ENCODE assay signal across 21 cellular contexts in genomic region chr2:55610954-55611743, GRCh38. TPM values are rescaled to one million over a fixed set of nuclear protein-coding genes. Genes with fewer than 3 reads are reported as not detected.
A peak's percentile ranks its signal among the peaks of the same experiment; 100 is the strongest.
DNase-seq lines count a peak whose midpoint lies in the region; ATAC-seq, FAIRE-seq and TF ChIP-seq lines count a peak whose summit lies in the region.
"Had no signal": no experiment of that assay in that cellular context is flagged by ENCODE, and none has a peak within 500 bp of the region (broad histone marks: within the 10 kb centered on the region; RNA-seq: fewer than 3 reads in every experiment).

No MANE protein-coding gene starts in this region.

- 97% methylated on average over 3 of the region's 3 CpGs for WGBS in HepG2 (ENCODE audit: low lambda C conversion rate)
- WGBS in small intestine, 3 donors = 88 to 96% (median 90%) methylated on average over 3 of the region's 3 CpGs

- intact Hi-C loops in HepG2 (cut with micrococcal nuclease; ENCODE audit: unreplicated experiment) = no loop called here

- H3K36me3 Mint-ChIP-seq in activated T-cell treated with anti-CD3 and anti-CD28 coated beads, Interleukin-2, amount 50 U/mL, for 72 hours (ENCODE audit: insufficient read depth in 2 of 2) = peaks cover 8 to 23% of the 10 kb centered on the region in 2 donors
- H3K36me3 Mint-ChIP-seq in T-helper 17 cell (ENCODE audit: low read depth) (no peaks in the 10 kb centered on the region), progenitor cell of endocrine pancreas (ENCODE audit: insufficient read depth) (peaks cover 18% of the 10 kb centered on the region)

- FAIRE-seq in HepG2 (lab: Jason Lieb, UNC) (no peak), small intestine (lab: Jason Lieb, UNC) (no peak)
- FAIRE-seq: G401.6, H54 had no signal

- no peak overlapping the region for H3K4me2 ChIP-seq in HepG2 (ENCODE audit: low read depth, low read length)
- H3K4me2 ChIP-seq: neural progenitor cell, SK-N-SH had no signal

- no TSS peak for BruUV-seq in HepG2 (replicated peaks; lab: Mats Ljungman, UMichigan)

- H4K20me1 ChIP-seq in HepG2 (ENCODE audit: insufficient read depth, low read length) = peaks cover 8% of the 10 kb centered on the region; the same call in 1 of the 2 replicates

- H3K36me3 ChIP-seq in HepG2 (replicated peaks in 1 of 2; ENCODE audit: control insufficient read depth in 1 of 2, insufficient read depth in 2 of 2, low read length in 2 of 2) (peaks cover 2 to 37% of the 10 kb centered on the region in 2 experiments; a peak in 4 of 5 replicates), small intestine (ENCODE audit: control insufficient read depth in 2 of 2, insufficient read depth in 2 of 2, low read length in 2 of 2) (peaks cover 4 to 8% of the 10 kb centered on the region in 2 donors)

- H3K4me3 ChIP-seq in HepG2 (replicated peaks in 1 of 3; ENCODE audit: insufficient read depth in 1 of 3, low read depth in 2 of 3, low read length in 3 of 3) (no peak overlapping the region), small intestine (ENCODE audit: low read depth in 1 of 2, low read length in 2 of 2) (no peak overlapping the region)
- H3K4me3 ChIP-seq: dorsolateral prefrontal cortex, heart left ventricle, neural progenitor cell, psoas muscle, thoracic aorta had no signal

- TF ChIP-seq CTCF in HepG2 (CRISPR knock-in tag; IDR thresholded peaks at IDR 0.05) = no peak
- TF ChIP-seq CTCF in progenitor cell of endocrine pancreas (IDR thresholded peaks at IDR 0.05; ENCODE audit: unreplicated experiment) = no peak

- peak; percentile 17 to 26; a peak in 1 of 4 replicates for TF ChIP-seq POLR2A in HepG2 (IDR thresholded peaks at IDR 0.05; ENCODE audit: insufficient read depth in 1 of 2, low read depth in 2 of 2, low read length in 2 of 2)

- no peaks in the 10 kb centered on the region for H3K27me3 Mint-ChIP-seq in activated T-cell treated with anti-CD3 and anti-CD28 coated beads, Interleukin-2, amount 50 U/mL, for 72 hours (ENCODE audit: low read depth)
- H3K27me3 Mint-ChIP-seq in T-helper 17 cell (no peaks in the 10 kb centered on the region), progenitor cell of endocrine pancreas (no peaks in the 10 kb centered on the region)

- peak; percentile 58 to 59 for ATAC-seq in activated T-cell treated with anti-CD3 and anti-CD28 coated beads, Interleukin-2, amount 50 U/mL, for 72 hours (replicated peaks in 1 of 2)
- no peak for ATAC-seq in T-helper 17 cell
- ATAC-seq in HepG2 = peak; percentile 17; the same call in 1 of the 3 replicates
- ATAC-seq in HG03378 (IDR thresholded peaks at IDR 0.05; ENCODE audit: unreplicated experiment) = no peak
- ATAC-seq: heart left ventricle, psoas muscle had no signal

- H3K9ac ChIP-seq in HepG2 (ENCODE audit: insufficient read depth, low read depth, low read length) = no peak overlapping the region
- H3K9ac ChIP-seq: neural progenitor cell, SK-N-SH had no signal

- no peak for DNase-seq in activated T-cell treated with anti-CD3 and anti-CD28 coated beads, Interleukin-2, amount 50 U/mL, for 72 hours
- no peak for DNase-seq in activated T-cell treated with anti-CD3 and anti-CD28 coated beads, Interleukin-2, amount 50 U/mL, for 1 hour
- DNase-seq in T-helper 17 cell = no peak
- no peak for DNase-seq in HepG2 (ENCODE audit: low spot score)
- no peak for DNase-seq in progenitor cell of endocrine pancreas (ENCODE audit: low spot score, unreplicated experiment)
- DNase-seq in small intestine = no peak
- DNase-seq in OCI-M2 (lab: John Stamatoyannopoulos, UW; ENCODE audit: unreplicated experiment) = no peak
- DNase-seq: aorta; central memory CD4-positive, alpha-beta T cell; DMS153; dorsolateral prefrontal cortex; heart left ventricle; midbrain; NCI-H146; psoas muscle; SK-N-SH had no signal

- POLR2A ChIA-PET in HepG2 (lab: Yijun Ruan, JAX) = no interaction called here

- in situ Hi-C loops in HepG2 (cut with HindIII; ENCODE audit: extremely low pct_ligation_motif_present, low pct_unique_long_range_greater_than_20kb) = no loop called here

- H3K9me3 ChIP-seq in T-helper 17 cell (ENCODE audit: control insufficient read depth, low read length, poor library complexity, severe bottlenecking) (no peaks in the 10 kb centered on the region), HepG2 (ENCODE audit: low read length) (no peaks in the 10 kb centered on the region), small intestine (ENCODE audit: control insufficient read depth, low read depth) (no peaks in the 10 kb centered on the region)
- H3K9me3 ChIP-seq: heart left ventricle, psoas muscle, SK-N-SH, thoracic aorta had no signal

- no peaks in the 10 kb centered on the region for H3K9me3 Mint-ChIP-seq in activated T-cell treated with anti-CD3 and anti-CD28 coated beads, Interleukin-2, amount 50 U/mL, for 72 hours
- no peaks in the 10 kb centered on the region for H3K9me3 Mint-ChIP-seq in progenitor cell of endocrine pancreas (ENCODE audit: low read depth)
- H3K9me3 Mint-ChIP-seq: neural progenitor cell had no signal

- peaks cover 64% of the 10 kb centered on the region for H3K79me2 ChIP-seq in HepG2 (ENCODE audit: insufficient read depth, low read length)

- H3K27me3 ChIP-seq in HepG2 (ENCODE audit: control insufficient read depth in 1 of 2, insufficient read depth in 2 of 2, low read length in 2 of 2) (no peaks in the 10 kb centered on the region), small intestine (ENCODE audit: control insufficient read depth in 2 of 2, insufficient read depth in 2 of 2, low read length in 2 of 2) (no peaks in the 10 kb centered on the region)
- H3K27me3 ChIP-seq: dorsolateral prefrontal cortex, heart left ventricle, neural progenitor cell had no signal

- TF ChIP-seq EP300 in HepG2 (IDR thresholded peaks at IDR 0.05; ENCODE audit: low read depth in 2 of 2, low read length in 2 of 2) (no peak), HepG2 (CRISPR knock-in tag; IDR thresholded peaks at IDR 0.05; ENCODE audit: borderline replicate concordance) (no peak)

- no peak overlapping the region for H2AFZ ChIP-seq in HepG2 (ENCODE audit: low read length)
- H2AFZ ChIP-seq: neural progenitor cell had no signal

- peak overlapping the region in 1 of 2 donors; percentile 4 for H3K4me3 Mint-ChIP-seq in activated T-cell treated with anti-CD3 and anti-CD28 coated beads, Interleukin-2, amount 50 U/mL, for 72 hours
- peak overlapping the region; percentile 33 for H3K4me3 Mint-ChIP-seq in T-helper 17 cell
- no peak overlapping the region for H3K4me3 Mint-ChIP-seq in progenitor cell of endocrine pancreas (ENCODE audit: low read depth)
- H3K4me3 Mint-ChIP-seq: neural progenitor cell had no signal

- TF ChIP-seq RAD21 in HepG2 (CRISPR knock-in tag; IDR thresholded peaks at IDR 0.05) = no peak

- peaks cover 59% of the 10 kb centered on the region for H3K4me1 Mint-ChIP-seq in activated T-cell treated with anti-CD3 and anti-CD28 coated beads, Interleukin-2, amount 50 U/mL, for 72 hours (ENCODE audit: low read depth)
- H3K4me1 Mint-ChIP-seq in T-helper 17 cell (peaks cover 33% of the 10 kb centered on the region), progenitor cell of endocrine pancreas (ENCODE audit: low read depth) (peaks cover 19% of the 10 kb centered on the region)

- H3K4me1 ChIP-seq in HepG2 (ENCODE audit: insufficient read depth, low read length) (peaks cover 45% of the 10 kb centered on the region), small intestine (ENCODE audit: control insufficient read depth in 2 of 2, insufficient read depth in 1 of 2, low read depth in 1 of 2, low read length in 1 of 2) (peaks cover 5 to 6% of the 10 kb centered on the region in 2 donors)

- no peak overlapping the region for H3K27ac Mint-ChIP-seq in activated T-cell treated with anti-CD3 and anti-CD28 coated beads, Interleukin-2, amount 50 U/mL, for 72 hours
- peak overlapping the region; percentile 91 for H3K27ac Mint-ChIP-seq in T-helper 17 cell
- peak overlapping the region; percentile 33 for H3K27ac Mint-ChIP-seq in progenitor cell of endocrine pancreas
- H3K27ac Mint-ChIP-seq: neural progenitor cell had no signal

- H3K27ac ChIP-seq in HepG2 (ENCODE audit: extremely low read length, insufficient read depth, low read length) = no peak overlapping the region
- H3K27ac ChIP-seq in small intestine (ENCODE audit: low read depth in 1 of 2, low read length in 1 of 2) = peak overlapping the region in 1 of 2 donors; percentile 1
- H3K27ac ChIP-seq: heart left ventricle, neural progenitor cell, psoas muscle, thoracic aorta had no signal

- CTCF ChIA-PET in HepG2 (lab: Yijun Ruan, JAX; ENCODE audit: low intra/inter-chr PET ratio, low total read pairs) = no interaction called here

RNA-seq across cellular contexts. Expression of gene PPP4R3B, which starts 6.3 kb away (rescaled TPM):
- 10 to 100 TPM; 80.8 TPM for total RNA-seq in activated T-cell treated with anti-CD3 and anti-CD28 coated beads, Interleukin-2, amount 50 U/mL, for 72 hours
- 10 to 100 TPM; 77.1 to 78.2 TPM for total RNA-seq in T-helper 17 cell
- total RNA-seq in HepG2 (2016; rRNA removed; fragmentation: Illumina TruSeq; extraction: Trizol) = 53.0 and 86.9 TPM in 2 replicates
- total RNA-seq in HepG2 (2016; cell fraction: cytosol; rRNA removed; fragmentation: Illumina TruSeq; extraction: Trizol; ENCODE audit: low read depth) = 12.4 and 12.9 TPM in 2 replicates
- total RNA-seq in HepG2 (2016; cell fraction: insoluble cytoplasmic fraction; rRNA removed; fragmentation: Illumina TruSeq; extraction: Trizol) = 57.4 and 87.6 TPM in 2 replicates
- 45.1 and 51.2 TPM in 2 replicates for total RNA-seq in HepG2 (2016; cell fraction: membrane; rRNA removed; fragmentation: Illumina TruSeq; extraction: Trizol)
- total RNA-seq in HepG2 (2016; cell fraction: nucleus; rRNA removed; fragmentation: Illumina TruSeq; extraction: Trizol) = 54.9 and 55.2 TPM in 2 replicates
- 19.7 and 24.2 TPM in 2 replicates for polyA plus RNA-seq in HepG2 (2011; rRNA removed)
- polyA plus RNA-seq in HepG2 (2011; cell fraction: cytosol; rRNA removed) = 10.7 and 16.7 TPM in 2 replicates
- polyA plus RNA-seq in HepG2 (2011; cell fraction: nucleus; rRNA removed) = 15.5 and 16.0 TPM in 2 replicates
- 39.2 and 55.6 TPM in 2 replicates for polyA plus RNA-seq in HepG2 (2012)
- 8.4 and 8.9 TPM in 2 replicates for polyA plus RNA-seq in HepG2 (2016; cell fraction: cytosol; fragmentation: Illumina TruSeq; extraction: Trizol; ENCODE audit: low read depth)
- 79.6 and 83.1 TPM in 2 replicates for polyA plus RNA-seq in HepG2 (2016; cell fraction: insoluble cytoplasmic fraction; fragmentation: Illumina TruSeq; extraction: Trizol; ENCODE audit: low read depth)
- polyA plus RNA-seq in HepG2 (2016; cell fraction: membrane; fragmentation: Illumina TruSeq; extraction: Trizol; ENCODE audit: low read depth) = 30.6 and 33.4 TPM in 2 replicates
- polyA plus RNA-seq in HepG2 (2016; cell fraction: nucleus; fragmentation: Illumina TruSeq; extraction: Trizol; ENCODE audit: insufficient read depth, low read depth) = 61.4 and 65.8 TPM in 2 replicates
- polyA minus RNA-seq in HepG2 (2011; rRNA and poly(A)+ RNA removed; ENCODE audit: low replicate concordance) = 13.3 and 14.5 TPM in 2 replicates
- 46.6 and 52.8 TPM in 2 replicates for polyA minus RNA-seq in HepG2 (2011; cell fraction: cytosol; rRNA and poly(A)+ RNA removed)
- polyA minus RNA-seq in HepG2 (2011; cell fraction: nucleus; rRNA and poly(A)+ RNA removed) = 87.9 and 91.3 TPM in 2 replicates
- total RNA-seq in progenitor cell of endocrine pancreas = 50.5 and 57.0 TPM in 2 replicates
- polyA plus RNA-seq in small intestine = 10 to 100 TPM; 28.6 to 42.5 (median 32.1) TPM

Comparison
In these comparisons a context has a peak if more than half of its experiments do, and no peak if none do; other contexts are left out.
1. ATAC-seq: peak in activated T-cell treated with anti-CD3 and anti-CD28 coated beads, Interleukin-2, amount 50 U/mL, for 72 hours (2 of 2) and HepG2 (single experiment); none in T-helper 17 cell (single experiment) and HG03378 (single experiment).